21 cellular contexts compared by ENCODE assay signal in the genomic region with DNA sequence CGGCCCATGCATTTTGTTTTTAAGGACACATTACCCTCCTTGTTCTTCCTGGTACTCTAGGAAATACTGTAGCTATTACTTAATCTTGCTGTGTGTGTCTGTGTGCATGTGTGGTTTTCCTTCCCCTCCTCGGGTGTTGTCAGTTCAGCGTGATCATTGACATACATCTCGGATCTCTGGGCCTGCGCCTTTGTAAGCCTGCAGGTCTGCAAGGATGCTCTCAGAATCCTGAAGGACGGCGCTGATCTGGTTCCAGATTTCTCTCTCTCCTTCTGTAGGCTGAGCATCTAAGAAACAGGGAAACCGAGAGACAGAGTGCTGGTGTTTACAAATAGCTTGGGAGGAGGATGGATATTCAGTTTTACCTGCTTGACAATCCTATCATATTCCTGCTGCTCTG.
"Had no signal": no experiment of that assay in that cellular context is flagged by ENCODE, and none has a peak within 500 bp of the region (broad histone marks: within the 10 kb centered on the region; RNA-seq: fewer than 3 reads in every experiment).

No MANE protein-coding gene starts in this region.

- H3K9me3 Mint-ChIP-seq: dendritic cell treated with granulocyte-macrophage colony-stimulating factor and Interleukin-4, amounts not matched to agents 40 ng/mL and 50 ng/mL, for 4 days; endodermal cell had no signal

- H3K27ac Mint-ChIP-seq: dendritic cell treated with granulocyte-macrophage colony-stimulating factor and Interleukin-4, amounts not matched to agents 40 ng/mL and 50 ng/mL, for 4 days; effector memory CD8-positive, alpha-beta T cell; endodermal cell had no signal

- H3K4me3 Mint-ChIP-seq: dendritic cell treated with granulocyte-macrophage colony-stimulating factor and Interleukin-4, amounts not matched to agents 40 ng/mL and 50 ng/mL, for 4 days; effector memory CD8-positive, alpha-beta T cell; endodermal cell had no signal

- DNase-seq: colonic mucosa; cortex of kidney; dermis blood vessel endothelial cell; effector CD4-positive, alpha-beta T cell; effector CD8-positive, alpha-beta T cell; effector memory CD4-positive, alpha-beta T cell; effector memory CD8-positive, alpha-beta T cell; endodermal cell; erythroblast; esophagus squamous epithelium; foreskin fibroblast; foreskin keratinocyte; foreskin melanocyte; gastrocnemius medialis; glutamatergic neuron; head of caudate nucleus; heart left ventricle; heart right ventricle had no signal

- ATAC-seq: effector memory CD8-positive, alpha-beta T cell; esophagus mucosa; foreskin keratinocyte; gastrocnemius medialis; gastroesophageal sphincter; heart left ventricle; heart right ventricle had no signal

- H3K27me3 Mint-ChIP-seq: dendritic cell treated with granulocyte-macrophage colony-stimulating factor and Interleukin-4, amounts not matched to agents 40 ng/mL and 50 ng/mL, for 4 days; effector memory CD8-positive, alpha-beta T cell had no signal
